In genomic region chrX:131273024-131273423, GRCh38 we compare ENCODE assay signal across 29 cellular contexts. TPM values are rescaled to one million over a fixed set of nuclear protein-coding genes. Genes with fewer than 3 reads are reported as not detected.
"Had no signal": no experiment of that assay in that cellular context is flagged by ENCODE, and none has a peak within 500 bp of the region (broad histone marks: within the 10 kb centered on the region; RNA-seq: fewer than 3 reads in every experiment).

No MANE protein-coding gene starts in this region.

- H3K36me3 Mint-ChIP-seq: stimulated activated effector memory CD8-positive, alpha-beta T cell treated with anti-CD3 and anti-CD28 coated beads, Interleukin-12 subunit alpha, Interleukin-12 subunit beta, amount 100 ng/mL, for 72 hours; stimulated activated memory B cell treated with anti-CD40 and anti-IgM and Interleukin-4, amounts not matched to agents 10 μg/mL and 1 μg/mL and 100 μg/mL, for 72 hours; stimulated activated naive B cell treated with anti-CD40 and anti-IgM and Interleukin-4, amounts not matched to agents 10 μg/mL and 1 μg/mL and 100 μg/mL, for 72 hours had no signal

- DNase-seq: stimulated activated CD4-positive, alpha-beta T cell treated with anti-CD3 and anti-CD28 coated beads, Interleukin-2, amount 100 ng/mL, for 48 hours; stimulated activated CD4-positive, alpha-beta T cell treated with anti-CD3 and anti-CD28 coated beads, Interleukin-4, amount 100 ng/mL, for 1 hour; stimulated activated CD4-positive, alpha-beta T cell treated with anti-CD3 and anti-CD28 coated beads, Interleukin-4, amount 100 ng/mL, for 24 hours; stimulated activated CD4-positive, alpha-beta T cell treated with anti-CD3 and anti-CD28 coated beads, Interleukin-4, amount 100 ng/mL, for 4 hours; stimulated activated CD8-positive, alpha-beta memory T cell treated with anti-CD3 and anti-CD28 coated beads, Interleukin-4, amount 100 ng/mL, for 48 hours; stimulated activated naive B cell treated with anti-CD40 and anti-IgM and Interleukin-4, amounts not matched to agents 10 μg/mL and 1 μg/mL and 100 μg/mL, for 72 hours; stimulated activated naive CD4-positive, alpha-beta T cell; stimulated activated naive CD4-positive, alpha-beta T cell treated with Interleukin-2 at 50 U/mL for 16 hours; stimulated activated naive CD8-positive, alpha-beta T cell treated with anti-CD3 and anti-CD28 coated beads, Interleukin-15, amount 100 ng/mL, for 72 hours; stimulated activated naive CD8-positive, alpha-beta T cell treated with anti-CD3 and anti-CD28 coated beads, Interleukin-15, Interleukin-2, amounts not matched to agents 100 U/mL and 50 U/mL, for 24 hours; stomach; substantia nigra; testis; thyroid gland; tibial artery; transverse colon; trophoblast cell; upper lobe of left lung; upper lobe of right lung; uterus had no signal

- H3K27me3 Mint-ChIP-seq: stimulated activated memory B cell treated with anti-CD40 and anti-IgM and Interleukin-4, amounts not matched to agents 10 μg/mL and 1 μg/mL and 100 μg/mL, for 72 hours; stimulated activated naive CD8-positive, alpha-beta T cell treated with anti-CD3 and anti-CD28 coated beads, Interleukin-15, amount 100 ng/mL, for 72 hours; stimulated activated naive CD8-positive, alpha-beta T cell treated with anti-CD3 and anti-CD28 coated beads, Interleukin-15, Interleukin-2, amounts not matched to agents 100 ng/mL and 50 ng/mL, for 24 hours had no signal

- ATAC-seq: stimulated activated effector memory CD8-positive, alpha-beta T cell treated with anti-CD3 and anti-CD28 coated beads, Interleukin-12 subunit alpha, Interleukin-12 subunit beta, amount 100 ng/mL, for 72 hours; stimulated activated memory B cell treated with anti-CD40 and anti-IgM and Interleukin-4, amounts not matched to agents 10 μg/mL and 1 μg/mL and 100 μg/mL, for 72 hours; stimulated activated naive B cell treated with anti-CD40 and anti-IgM and Interleukin-4, amounts not matched to agents 10 μg/mL and 1 μg/mL and 100 μg/mL, for 72 hours; stimulated activated naive CD8-positive, alpha-beta T cell treated with anti-CD3 and anti-CD28 coated beads, Interleukin-15, amount 100 ng/mL, for 72 hours; stimulated activated naive CD8-positive, alpha-beta T cell treated with anti-CD3 and anti-CD28 coated beads, Interleukin-15, Interleukin-2, amounts not matched to agents 100 U/mL and 50 U/mL, for 24 hours; upper lobe of right lung had no signal

- H3K9me3 Mint-ChIP-seq: stimulated activated effector memory CD8-positive, alpha-beta T cell treated with anti-CD3 and anti-CD28 coated beads, Interleukin-12 subunit alpha, Interleukin-12 subunit beta, amount 100 ng/mL, for 72 hours; stimulated activated memory B cell treated with anti-CD40 and anti-IgM and Interleukin-4, amounts not matched to agents 10 μg/mL and 1 μg/mL and 100 μg/mL, for 72 hours; stimulated activated naive B cell treated with anti-CD40 and anti-IgM and Interleukin-4, amounts not matched to agents 10 μg/mL and 1 μg/mL and 100 μg/mL, for 72 hours; stimulated activated naive CD8-positive, alpha-beta T cell treated with anti-CD3 and anti-CD28 coated beads, Interleukin-15, amount 100 ng/mL, for 72 hours; stimulated activated naive CD8-positive, alpha-beta T cell treated with anti-CD3 and anti-CD28 coated beads, Interleukin-15, Interleukin-2, amounts not matched to agents 100 ng/mL and 50 ng/mL, for 24 hours; type B pancreatic cell had no signal

- H3K27ac Mint-ChIP-seq: stimulated activated effector memory CD8-positive, alpha-beta T cell treated with anti-CD3 and anti-CD28 coated beads, Interleukin-12 subunit alpha, Interleukin-12 subunit beta, amount 100 ng/mL, for 72 hours; stimulated activated memory B cell treated with anti-CD40 and anti-IgM and Interleukin-4, amounts not matched to agents 10 μg/mL and 1 μg/mL and 100 μg/mL, for 72 hours; stimulated activated naive B cell treated with anti-CD40 and anti-IgM and Interleukin-4, amounts not matched to agents 10 μg/mL and 1 μg/mL and 100 μg/mL, for 72 hours; stimulated activated naive CD8-positive, alpha-beta T cell treated with anti-CD3 and anti-CD28 coated beads, Interleukin-15, amount 100 ng/mL, for 72 hours; stimulated activated naive CD8-positive, alpha-beta T cell treated with anti-CD3 and anti-CD28 coated beads, Interleukin-15, Interleukin-2, amounts not matched to agents 100 ng/mL and 50 ng/mL, for 24 hours; type B pancreatic cell had no signal

- H3K9me3 ChIP-seq: stomach, suprapubic skin, testis, thoracic aorta, thyroid gland, tibial artery, tibial nerve, transverse colon, upper lobe of left lung, upper lobe of right lung, uterus, vagina had no signal

- H3K4me1 Mint-ChIP-seq: stimulated activated effector memory CD8-positive, alpha-beta T cell treated with anti-CD3 and anti-CD28 coated beads, Interleukin-12 subunit alpha, Interleukin-12 subunit beta, amount 100 ng/mL, for 72 hours; stimulated activated memory B cell treated with anti-CD40 and anti-IgM and Interleukin-4, amounts not matched to agents 10 μg/mL and 1 μg/mL and 100 μg/mL, for 72 hours; stimulated activated naive B cell treated with anti-CD40 and anti-IgM and Interleukin-4, amounts not matched to agents 10 μg/mL and 1 μg/mL and 100 μg/mL, for 72 hours; stimulated activated naive CD8-positive, alpha-beta T cell treated with anti-CD3 and anti-CD28 coated beads, Interleukin-15, amount 100 ng/mL, for 72 hours had no signal

- H3K27ac ChIP-seq: stomach, suprapubic skin, testis, thoracic aorta, thyroid gland, tibial artery, tibial nerve, transverse colon, upper lobe of left lung, upper lobe of right lung, uterus, vagina had no signal

- FAIRE-seq: urothelium cell line had no signal

- H3K27me3 ChIP-seq: suprapubic skin, testis, thyroid gland, tibial artery, transverse colon, upper lobe of left lung, upper lobe of right lung, uterus, vagina had no signal

- H3K36me3 ChIP-seq: stomach, suprapubic skin, thoracic aorta, thyroid gland, tibial artery, tibial nerve, transverse colon, upper lobe of left lung, upper lobe of right lung, uterus, vagina had no signal

- H3K4me3 ChIP-seq: stomach, suprapubic skin, testis, thoracic aorta, thyroid gland, tibial artery, tibial nerve, transverse colon, upper lobe of left lung, upper lobe of right lung, uterus, vagina had no signal

- H3K4me3 Mint-ChIP-seq: stimulated activated effector memory CD8-positive, alpha-beta T cell treated with anti-CD3 and anti-CD28 coated beads, Interleukin-12 subunit alpha, Interleukin-12 subunit beta, amount 100 ng/mL, for 72 hours; stimulated activated memory B cell treated with anti-CD40 and anti-IgM and Interleukin-4, amounts not matched to agents 10 μg/mL and 1 μg/mL and 100 μg/mL, for 72 hours; stimulated activated naive B cell treated with anti-CD40 and anti-IgM and Interleukin-4, amounts not matched to agents 10 μg/mL and 1 μg/mL and 100 μg/mL, for 72 hours; stimulated activated naive CD8-positive, alpha-beta T cell treated with anti-CD3 and anti-CD28 coated beads, Interleukin-15, amount 100 ng/mL, for 72 hours; stimulated activated naive CD8-positive, alpha-beta T cell treated with anti-CD3 and anti-CD28 coated beads, Interleukin-15, Interleukin-2, amounts not matched to agents 100 ng/mL and 50 ng/mL, for 24 hours; type B pancreatic cell had no signal

- H3K4me1 ChIP-seq: stomach, suprapubic skin, testis, thyroid gland, tibial artery, tibial nerve, transverse colon, upper lobe of left lung, upper lobe of right lung, uterus, vagina had no signal

RNA-seq across cellular contexts. Expression of gene IGSF1, which starts 16.1 kb away (rescaled TPM):
- total RNA-seq: upper lobe of right lung had no signal
